Comparison of ENCODE assay signal across 1 cellular context in the genomic region with DNA sequence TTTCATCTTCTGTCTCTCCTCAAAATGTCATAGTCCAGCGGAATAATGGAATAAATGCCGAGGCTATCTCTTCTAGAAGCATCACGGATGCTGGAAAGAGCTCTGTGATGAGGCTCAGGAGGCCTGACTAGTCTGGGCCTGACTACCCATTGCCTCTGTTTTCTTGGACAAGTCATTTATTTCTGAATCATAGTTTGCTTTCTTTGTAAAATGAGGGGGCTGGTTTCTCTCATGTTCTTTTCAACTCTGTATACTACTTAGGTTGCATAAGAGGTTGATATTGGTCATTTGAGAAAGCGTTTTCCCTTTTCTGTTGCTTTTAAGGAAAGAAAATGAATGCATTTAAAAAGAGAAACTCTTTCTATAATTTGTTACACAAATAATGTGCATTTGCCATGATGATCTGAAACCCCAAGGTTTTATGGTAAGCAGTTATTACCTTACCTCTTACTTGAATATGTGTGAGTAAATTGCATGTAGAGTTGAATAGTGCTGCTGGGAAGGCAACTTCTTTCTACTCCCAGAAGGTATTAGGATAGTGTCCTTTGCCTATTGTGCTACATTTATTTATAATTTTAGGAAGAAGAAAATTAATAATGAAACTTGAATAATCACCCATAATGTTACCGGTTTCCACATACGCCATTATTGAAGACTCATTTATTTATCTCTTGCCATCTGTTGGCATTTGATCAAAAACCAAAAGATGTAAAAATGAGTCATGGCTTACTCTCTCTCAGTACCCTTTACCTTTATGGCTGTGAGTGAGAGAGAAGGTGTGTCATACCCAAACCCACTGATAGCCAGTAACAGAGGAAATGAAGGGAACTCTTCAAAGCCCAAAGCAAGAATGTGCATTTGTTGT.
TF ChIP-seq lines count a peak whose summit lies in the region.

No MANE protein-coding gene starts in this region.

TF ChIP-seq in GM12878, 131 proteins besides CTCF, POLR2A, EP300 and RAD21 (continued from another document):
- TF ChIP-seq ATF2 (IDR thresholded peaks at IDR 0.05; ENCODE audit: low read length) = 0 out of 2 replicates have a peak, but pooled peaks have one; percentile 14
- TF ChIP-seq KDM1A (IDR thresholded peaks at IDR 0.05; ENCODE audit: borderline replicate concordance) = no peak
- no peak for TF ChIP-seq ZNF592 (IDR thresholded peaks at IDR 0.05)
- peak in 1 of 2 experiments; percentile 72; a peak in 2 of 4 replicates for TF ChIP-seq ETV6 (conservative IDR thresholded peaks at IDR 0.05 in 1 of 2, IDR thresholded peaks at IDR 0.05 in 1 of 2; ENCODE audit: borderline replicate concordance in 1 of 2, low read depth in 1 of 2)
- TF ChIP-seq, protein P1, sequence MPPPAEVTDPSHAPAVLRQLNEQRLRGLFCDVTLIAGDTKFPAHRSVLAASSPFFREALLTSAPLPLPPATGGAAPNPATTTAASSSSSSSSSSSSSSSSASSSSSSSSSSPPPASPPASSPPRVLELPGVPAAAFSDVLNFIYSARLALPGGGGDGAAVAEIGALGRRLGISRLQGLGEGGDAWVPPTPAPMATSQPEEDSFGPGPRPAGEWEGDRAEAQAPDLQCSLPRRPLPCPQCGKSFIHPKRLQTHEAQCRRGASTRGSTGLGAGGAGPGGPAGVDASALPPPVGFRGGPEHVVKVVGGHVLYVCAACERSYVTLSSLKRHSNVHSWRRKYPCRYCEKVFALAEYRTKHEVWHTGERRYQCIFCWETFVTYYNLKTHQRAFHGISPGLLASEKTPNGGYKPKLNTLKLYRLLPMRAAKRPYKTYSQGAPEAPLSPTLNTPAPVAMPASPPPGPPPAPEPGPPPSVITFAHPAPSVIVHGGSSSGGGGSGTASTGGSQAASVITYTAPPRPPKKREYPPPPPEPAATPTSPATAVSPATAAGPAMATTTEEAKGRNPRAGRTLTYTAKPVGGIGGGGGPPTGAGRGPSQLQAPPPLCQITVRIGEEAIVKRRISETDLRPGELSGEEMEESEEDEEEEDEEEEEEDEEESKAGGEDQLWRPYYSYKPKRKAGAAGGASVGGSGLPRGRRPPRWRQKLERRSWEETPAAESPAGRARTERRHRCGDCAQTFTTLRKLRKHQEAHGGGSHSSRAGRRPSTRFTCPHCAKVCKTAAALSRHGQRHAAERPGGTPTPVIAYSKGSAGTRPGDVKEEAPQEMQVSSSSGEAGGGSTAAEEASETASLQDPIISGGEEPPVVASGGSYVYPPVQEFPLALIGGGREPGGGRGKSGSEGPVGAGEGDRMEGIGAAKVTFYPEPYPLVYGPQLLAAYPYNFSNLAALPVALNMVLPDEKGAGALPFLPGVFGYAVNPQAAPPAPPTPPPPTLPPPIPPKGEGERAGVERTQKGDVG (CRISPR knock-in tag; IDR thresholded peaks at IDR 0.05) = no peak
- TF ChIP-seq JUNB (IDR thresholded peaks at IDR 0.05) = peak; percentile 73
- no peak for TF ChIP-seq BRCA1 (IDR thresholded peaks at IDR 0.05; ENCODE audit: low read depth, low read length)
- TF ChIP-seq BHLHE40 (IDR thresholded peaks at IDR 0.05; ENCODE audit: borderline replicate concordance in 1 of 2, low read depth in 2 of 2, low read length in 1 of 2) = no peak
- 0 out of 2 replicates have a peak, but pooled peaks have one; percentile 38 for TF ChIP-seq NFIC (IDR thresholded peaks at IDR 0.05; ENCODE audit: low read depth, low read length)
- TF ChIP-seq RFX5 (IDR thresholded peaks at IDR 0.05; ENCODE audit: low read depth, low read length) = no peak
- peak; percentile 41 for TF ChIP-seq RUNX3 (IDR thresholded peaks at IDR 0.05; ENCODE audit: low read length)
